Comparison of ENCODE assay signal across 7 cellular contexts in the genomic region with DNA sequence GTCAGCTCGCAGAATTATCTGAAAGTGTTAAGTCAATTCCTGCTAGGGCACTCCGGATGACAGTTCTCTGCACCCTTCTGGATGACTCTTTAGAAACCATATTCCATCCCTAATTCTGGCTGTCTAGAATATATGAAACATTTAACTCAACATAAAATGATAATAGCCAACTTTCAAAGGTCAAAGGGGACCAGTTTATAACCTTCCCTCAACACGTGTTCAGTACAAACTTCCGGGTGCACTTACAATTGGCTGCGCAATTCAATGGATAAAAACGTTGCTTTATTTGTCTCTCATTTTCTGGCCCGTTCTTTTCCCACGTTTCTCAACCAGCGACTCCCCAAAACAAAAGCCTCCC. TPM values are rescaled to one million over a fixed set of nuclear protein-coding genes. Genes with fewer than 3 reads are reported as not detected.
DNase-seq lines count a peak whose midpoint lies in the region; FAIRE-seq and TF ChIP-seq lines count a peak whose summit lies in the region.

No MANE protein-coding gene starts in this region.

- peaks cover 6 to 11% of the 10 kb centered on the region in 2 donors for H3K4me1 ChIP-seq in mucosa of rectum (ENCODE audit: control insufficient read depth in 2 of 2, insufficient read depth in 2 of 2, low read length in 2 of 2)

- peak overlapping the region; percentile 69 to 90 for H3K9ac ChIP-seq in mucosa of rectum (ENCODE audit: low read depth in 1 of 2, low read length in 2 of 2)

- H3K4me3 ChIP-seq in GM08714 (ENCODE audit: low read length): peak overlapping the region; percentile 90
- H3K4me3 ChIP-seq in MG63: peak overlapping the region; percentile 91
- H3K4me3 ChIP-seq in bronchial epithelial cell (ENCODE audit: low read depth, low read length): peak overlapping the region; percentile 57
- H3K4me3 ChIP-seq in mucosa of rectum (ENCODE audit: low read length in 2 of 2): peak overlapping the region; percentile 82 to 89

- DNase-seq in MG63 (no peak), bronchial epithelial cell (ENCODE audit: low read depth) (peak; percentile 18), SW480 (ENCODE audit: low spot score) (no peak), ureter (ENCODE audit: low spot score) (no peak), DMS79 (lab: John Stamatoyannopoulos, UW) (no peak)

- FAIRE-seq in bronchial epithelial cell (lab: Jason Lieb, UNC): no peak

- no peaks in the 10 kb centered on the region for H3K27me3 ChIP-seq in MG63
- H3K27me3 ChIP-seq in bronchial epithelial cell (ENCODE audit: control insufficient read depth, insufficient read depth, low read length): no peaks in the 10 kb centered on the region
- H3K27me3 ChIP-seq in mucosa of rectum (ENCODE audit: control insufficient read depth in 2 of 2, insufficient read depth in 2 of 2, low read length in 2 of 2): no peaks in the 10 kb centered on the region

- peak overlapping the region; percentile 94 for H3K27ac ChIP-seq in mucosa of rectum (ENCODE audit: low read depth in 2 of 2, low read length in 2 of 2)

- no peak for TF ChIP-seq CTCF in bronchial epithelial cell (IDR thresholded peaks at IDR 0.05; ENCODE audit: insufficient read depth, low read length, severe bottlenecking)

- H3K36me3 ChIP-seq in MG63: peaks cover 13% of the 10 kb centered on the region
- no peaks in the 10 kb centered on the region for H3K36me3 ChIP-seq in bronchial epithelial cell (ENCODE audit: control insufficient read depth, insufficient read depth, low read length)
- no peaks in the 10 kb centered on the region for H3K36me3 ChIP-seq in mucosa of rectum (ENCODE audit: control insufficient read depth in 2 of 2, insufficient read depth in 2 of 2, low read length in 2 of 2)

- H3K9me3 ChIP-seq in MG63 (no peaks in the 10 kb centered on the region), mucosa of rectum (ENCODE audit: control insufficient read depth in 2 of 2, low read length in 2 of 2) (no peaks in the 10 kb centered on the region)

RNA-seq across cellular contexts. Expression of a gene that starts 1.3 kb away (rescaled TPM):
- total RNA-seq in MG63 (2014; rRNA removed; shearing (Covaris generic); ENCODE audit: low replicate concordance): 9.7 and 13.8 TPM in 2 replicates
- total RNA-seq in bronchial epithelial cell (20.2 and 26.1 TPM in 2 replicates), ureter (31.2 TPM)

RNA-seq across cellular contexts. Expression of a gene that starts 20.6 kb away (rescaled TPM):
- total RNA-seq in MG63 (2014; rRNA removed; shearing (Covaris generic); ENCODE audit: low replicate concordance): 53.0 and 76.8 TPM in 2 replicates
- total RNA-seq in bronchial epithelial cell (36.3 and 39.0 TPM in 2 replicates), ureter (44.4 TPM)
